ENCODE assay signal across 1 cellular context in genomic region chr10:126421745-126422144, GRCh38.
TF ChIP-seq lines count a peak whose summit lies in the region.

No MANE protein-coding gene starts in this region.

TF ChIP-seq in H1, 55 proteins besides CTCF, POLR2A, EP300 and RAD21:
- TF ChIP-seq SP4 (IDR thresholded peaks at IDR 0.05; ENCODE audit: low read length) (no peak), SAP30 (IDR thresholded peaks at IDR 0.05; ENCODE audit: insufficient read depth, insufficient replicate concordance, low read length) (no peak), JUN (IDR thresholded peaks at IDR 0.05; ENCODE audit: low read depth, low read length) (no peak), CBX5 (IDR thresholded peaks at IDR 0.05; ENCODE audit: low read depth, low read length) (no peak)
TF ChIP-seq in H1: peak in this region for 0.
